In the genomic region with DNA sequence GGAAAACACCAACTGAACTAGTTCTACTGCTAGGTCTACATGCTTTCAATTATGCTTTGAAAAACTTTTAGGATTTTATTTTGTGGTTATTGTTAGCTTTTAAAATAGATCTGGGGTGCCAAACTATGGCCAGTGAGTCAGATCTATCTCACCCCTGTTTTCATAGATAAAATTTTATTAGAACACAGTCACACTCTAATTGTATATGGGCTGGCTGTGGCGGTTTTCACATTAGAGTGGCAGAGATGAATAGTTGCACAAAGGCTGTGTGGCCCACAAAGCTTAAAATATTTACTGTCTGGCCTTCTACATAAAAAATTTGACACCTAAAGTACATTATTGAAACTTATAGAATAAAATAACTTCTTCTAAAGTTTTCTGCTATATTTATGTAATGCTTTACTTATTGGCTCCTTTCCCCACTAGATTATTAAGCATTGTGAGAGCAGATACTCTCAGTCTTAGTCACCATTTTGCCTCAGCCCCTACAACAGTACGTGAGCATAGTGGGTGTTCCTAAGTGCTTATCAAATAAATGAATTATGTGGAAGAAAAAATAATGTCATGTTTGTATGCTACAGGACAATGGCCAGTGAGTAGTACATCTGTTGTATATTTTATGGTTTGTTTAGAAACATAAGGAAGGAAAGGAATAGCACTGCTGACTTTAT, we compare ENCODE assay signal across 12 cellular contexts. TPM values are rescaled to one million over a fixed set of nuclear protein-coding genes. Genes with fewer than 3 reads are reported as not detected.
DNase-seq lines count a peak whose midpoint lies in the region; ATAC-seq and TF ChIP-seq lines count a peak whose summit lies in the region.
"Had no signal": no experiment of that assay in that cellular context is flagged by ENCODE, and none has a peak within 500 bp of the region (broad histone marks: within the 10 kb centered on the region; RNA-seq: fewer than 3 reads in every experiment).

No MANE protein-coding gene starts in this region.

- peak; percentile 29 for DNase-seq in mammary epithelial cell
- DNase-seq in foreskin melanocyte, result no peak
- no peak for DNase-seq in inferior parietal cortex (ENCODE audit: extremely low spot score)
- DNase-seq in CD14-positive monocyte (ENCODE audit: low spot score), result no peak
- DNase-seq in left ventricle myocardium superior, result no peak
- DNase-seq: aorta, heart right ventricle had no signal

- in situ Hi-C loops in mammary epithelial cell (cut with MboI; ENCODE audit: low sequenced_read_pairs in 2 of 2), result no loop called here

- dilution Hi-C loops in mammary epithelial cell (cut with HindIII; ENCODE audit: low sequenced_read_pairs), result loop anchor here (5.0 kb wide), 1 partner anchor 86 kb away; no protein-coding TSS in a partner anchor

- H3K27ac ChIP-seq in ACC112 (ENCODE audit: low read depth, low read length) (peak overlapping the region; percentile 54), mammary epithelial cell (ENCODE audit: insufficient read depth, low read depth, low read length) (no peak overlapping the region)
- H3K27ac ChIP-seq: SK-N-MC had no signal

- ATAC-seq in GM19351 (IDR thresholded peaks at IDR 0.05; ENCODE audit: unreplicated experiment) (peak; percentile 58), HG03196 (IDR thresholded peaks at IDR 0.05; ENCODE audit: unreplicated experiment) (peak; percentile 54), left ventricle myocardium superior (no peak)
- ATAC-seq: heart right ventricle had no signal

- H4K20me1 ChIP-seq in mammary epithelial cell (ENCODE audit: insufficient read depth, low read length), result no peaks in the 10 kb centered on the region

- peak overlapping the region; percentile 18 for H3K4me2 ChIP-seq in mammary epithelial cell (ENCODE audit: insufficient read depth, low read depth, low read length)

- peaks cover 21 to 36% of the 10 kb centered on the region in 2 donors for H3K36me3 Mint-ChIP-seq in CD14-positive monocyte

- H3K4me1 Mint-ChIP-seq in CD14-positive monocyte, result peaks cover 21% of the 10 kb centered on the region

- no peaks in the 10 kb centered on the region for H3K9me3 Mint-ChIP-seq in CD14-positive monocyte
- H3K9me3 Mint-ChIP-seq: stimulated activated naive CD8-positive, alpha-beta T cell treated with anti-CD3 and anti-CD28 coated beads, Interleukin-15, Interleukin-2, amounts not matched to agents 100 ng/mL and 50 ng/mL, for 24 hours had no signal

- H3K4me1 ChIP-seq in ACC112 (ENCODE audit: control insufficient read depth, insufficient read depth, low read length, unreplicated experiment) (peaks cover 46% of the 10 kb centered on the region), mammary epithelial cell (ENCODE audit: insufficient read depth, low read length) (peaks cover 17% of the 10 kb centered on the region)

- H3K4me3 ChIP-seq in ACC112 (ENCODE audit: low read depth, low read length), result 0 out of 2 replicates have a peak overlapping the region, but pooled peaks have one; percentile 9
- H3K4me3 ChIP-seq in mammary epithelial cell (replicated peaks in 1 of 3; ENCODE audit: insufficient read depth in 1 of 3, low read depth in 2 of 3, low read length in 3 of 3), result no peak overlapping the region
- H3K4me3 ChIP-seq: heart right ventricle, SK-N-MC had no signal

- H2AFZ ChIP-seq in ACC112 (ENCODE audit: low read length, unreplicated experiment) (no peak overlapping the region), mammary epithelial cell (ENCODE audit: low read depth, low read length) (no peak overlapping the region)

- no peak overlapping the region for H3K4me3 Mint-ChIP-seq in CD14-positive monocyte
- H3K4me3 Mint-ChIP-seq: stimulated activated naive CD8-positive, alpha-beta T cell treated with anti-CD3 and anti-CD28 coated beads, Interleukin-15, Interleukin-2, amounts not matched to agents 100 ng/mL and 50 ng/mL, for 24 hours had no signal

- no peak for TF ChIP-seq CTCF in mammary epithelial cell (conservative IDR thresholded peaks at IDR 0.05 in 1 of 2, IDR thresholded peaks at IDR 0.05 in 1 of 2; ENCODE audit: extremely low read depth in 1 of 2, insufficient read depth in 1 of 2, low read depth in 1 of 2, low read length in 2 of 2)
- no peak for TF ChIP-seq CTCF in CD14-positive monocyte (IDR thresholded peaks at IDR 0.05)

- no peaks in the 10 kb centered on the region for H3K27me3 Mint-ChIP-seq in CD14-positive monocyte (ENCODE audit: low read depth in 3 of 3)
- H3K27me3 Mint-ChIP-seq: stimulated activated naive CD8-positive, alpha-beta T cell treated with anti-CD3 and anti-CD28 coated beads, Interleukin-15, Interleukin-2, amounts not matched to agents 100 ng/mL and 50 ng/mL, for 24 hours had no signal

- no peaks in the 10 kb centered on the region for H3K9me3 ChIP-seq in mammary epithelial cell (replicated peaks; ENCODE audit: insufficient read depth, low read length)
- H3K9me3 ChIP-seq: heart right ventricle had no signal

- WGBS in mammary epithelial cell (ENCODE audit: low coverage, missing lambda C conversion rate), result 39% methylated on average over 2 of the region's 2 CpGs

- H3K9ac ChIP-seq in mammary epithelial cell (ENCODE audit: insufficient read depth, low read length), result no peak overlapping the region

- no peaks in the 10 kb centered on the region for H3K27me3 ChIP-seq in ACC112 (ENCODE audit: insufficient read depth, low read length)
- H3K27me3 ChIP-seq in mammary epithelial cell (ENCODE audit: insufficient read depth, low read length), result no peaks in the 10 kb centered on the region
- H3K27me3 ChIP-seq: heart right ventricle had no signal

- H3K79me2 ChIP-seq in ACC112 (ENCODE audit: control insufficient read depth, insufficient read depth, low read length, unreplicated experiment) (peaks cover 30% of the 10 kb centered on the region), mammary epithelial cell (ENCODE audit: insufficient read depth, low read length) (peaks cover 33% of the 10 kb centered on the region)

- CTCF ChIA-PET in mammary epithelial cell (lab: Charles Lee; ENCODE audit: low non-redundant PET), result no interaction called here

- H3K27ac Mint-ChIP-seq in CD14-positive monocyte, result no peak overlapping the region
- H3K27ac Mint-ChIP-seq: stimulated activated naive CD8-positive, alpha-beta T cell treated with anti-CD3 and anti-CD28 coated beads, Interleukin-15, Interleukin-2, amounts not matched to agents 100 ng/mL and 50 ng/mL, for 24 hours had no signal

- H3K36me3 ChIP-seq in ACC112 (ENCODE audit: insufficient read depth, low read length), result peaks cover 16% of the 10 kb centered on the region
- peaks cover 15% of the 10 kb centered on the region for H3K36me3 ChIP-seq in mammary epithelial cell (ENCODE audit: insufficient read depth, low read length)

- BruUV-seq in mammary epithelial cell (replicated peaks; lab: Mats Ljungman, UMichigan), result no TSS peak

- intact Hi-C loops in mammary epithelial cell (cut with micrococcal nuclease) (no loop called here), CD14-positive monocyte (cut with micrococcal nuclease) (no loop called here), left ventricle myocardium superior (cut with micrococcal nuclease) (no loop called here)

RNA-seq across cellular contexts. Expression of a gene that starts 5.4 kb away (rescaled TPM):
- total RNA-seq in mammary epithelial cell (10 to 100 TPM in 1 of 2 donors, 1 to 10 TPM in 1; 8.5 to 17.2 TPM), left ventricle myocardium superior (5.2 TPM)
- polyA plus RNA-seq in mammary epithelial cell (11.7 TPM), CD14-positive monocyte (1 to 10 TPM in 1 of 2 donors, under 1 TPM in 1; 0.86 to 1.2 TPM)
- polyA minus RNA-seq in mammary epithelial cell, result 20.3 TPM

RNA-seq across cellular contexts. Expression of a gene that starts 35.1 kb away (rescaled TPM):
- total RNA-seq in mammary epithelial cell, result 10 to 100 TPM; 11.5 to 20.2 TPM
- 17.2 TPM for polyA plus RNA-seq in mammary epithelial cell
- polyA minus RNA-seq in mammary epithelial cell, result 7.8 TPM
- 10 to 100 TPM; 15.4 to 19.3 TPM for polyA plus RNA-seq in CD14-positive monocyte
- 8.8 TPM for total RNA-seq in left ventricle myocardium superior

RNA-seq across cellular contexts. Expression of a gene that starts 35.1 kb away (rescaled TPM):
- total RNA-seq in mammary epithelial cell (10 to 100 TPM; 15.1 to 20.5 TPM), left ventricle myocardium superior (4.8 TPM)
- polyA plus RNA-seq in mammary epithelial cell (5.7 TPM), CD14-positive monocyte (1 to 10 TPM; 5.0 to 7.3 TPM)
- 10.1 TPM for polyA minus RNA-seq in mammary epithelial cell

RNA-seq across cellular contexts. Expression of a gene that starts 35.4 kb away (rescaled TPM):
- 1 to 10 TPM in 1 of 2 donors, under 1 TPM in 1; 0.83 to 1.5 TPM for total RNA-seq in mammary epithelial cell
- 1.5 TPM for polyA plus RNA-seq in mammary epithelial cell
- polyA minus RNA-seq in mammary epithelial cell, result not detected
- polyA plus RNA-seq in CD14-positive monocyte, result under 1 TPM in 1 of 2 donors, not detected in 1; 0.28 TPM
- 2.0 TPM for total RNA-seq in left ventricle myocardium superior
